ENCODE assay signal across 1 cellular context in the genomic region with DNA sequence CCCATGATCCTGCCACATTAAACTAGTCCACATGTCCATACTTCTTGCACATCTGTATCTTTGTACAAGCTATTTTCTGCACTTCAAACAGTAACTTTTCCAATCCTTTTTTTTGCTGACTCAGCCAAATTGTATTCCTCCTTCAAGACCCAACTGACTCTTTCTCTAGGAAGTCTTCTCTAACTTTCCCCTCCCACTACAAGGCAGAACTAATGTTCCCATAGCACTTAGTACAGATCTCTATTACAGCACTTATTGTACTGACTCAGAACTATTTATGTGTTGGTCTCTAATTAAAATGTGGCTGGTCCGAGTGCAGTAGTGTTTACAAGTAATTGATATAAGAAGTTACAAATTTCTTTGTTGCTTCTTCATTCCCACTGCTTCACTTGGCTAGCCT.
TF ChIP-seq lines count a peak whose summit lies in the region.

No MANE protein-coding gene starts in this region.

TF ChIP-seq in GM23338, 12 proteins besides CTCF, POLR2A, EP300 and RAD21:
- TF ChIP-seq CREB1 (CRISPR knock-in tag; IDR thresholded peaks at IDR 0.05; ENCODE audit: low read depth): no peak
